ENCODE assay signal across 26 cellular contexts in genomic region chr4:148327683-148328082, GRCh38.
"Had no signal": no experiment of that assay in that cellular context is flagged by ENCODE, and none has a peak within 500 bp of the region (broad histone marks: within the 10 kb centered on the region; RNA-seq: fewer than 3 reads in every experiment).

No MANE protein-coding gene starts in this region.

- H3K27me3 ChIP-seq: heart right ventricle, ovary, testis, thyroid gland, transverse colon, upper lobe of left lung had no signal

- H3K27ac Mint-ChIP-seq: mesothelial cell of epicardium; natural killer cell treated with Interleukin-12 subunit alpha and Interleukin-12 subunit beta and Interleukin-15 and Interleukin-18, amount 100 ng/mL, for 72 hours; stimulated activated effector memory CD8-positive, alpha-beta T cell treated with anti-CD3 and anti-CD28 coated beads, Interleukin-12 subunit alpha, Interleukin-12 subunit beta, amount 100 ng/mL, for 72 hours; stimulated activated naive CD8-positive, alpha-beta T cell treated with anti-CD3 and anti-CD28 coated beads, Interleukin-15, Interleukin-2, amounts not matched to agents 100 ng/mL and 50 ng/mL, for 24 hours had no signal

- H3K27ac ChIP-seq: heart right ventricle, left ventricle myocardium inferior, ovary, prostate gland, skin epidermis, testis, thyroid gland, transverse colon, upper lobe of left lung had no signal

- ATAC-seq: left cardiac atrium; naive thymus-derived CD4-positive, alpha-beta T cell; natural killer cell treated with Interleukin-12 subunit alpha and Interleukin-12 subunit beta and Interleukin-15 and Interleukin-18, amount 100 ng/mL, for 72 hours; right cardiac atrium; sciatic nerve; stimulated activated effector memory CD8-positive, alpha-beta T cell treated with anti-CD3 and anti-CD28 coated beads, Interleukin-12 subunit alpha, Interleukin-12 subunit beta, amount 100 ng/mL, for 72 hours had no signal

- H3K9me3 ChIP-seq: heart right ventricle, left ventricle myocardium inferior, ovary, prostate gland, testis, thyroid gland, transverse colon, upper lobe of left lung had no signal

- H3K4me1 Mint-ChIP-seq: mesothelial cell of epicardium had no signal

- H3K36me3 ChIP-seq: heart right ventricle, left ventricle myocardium inferior, ovary, prostate gland, thyroid gland, transverse colon, upper lobe of left lung had no signal

- H3K4me1 ChIP-seq: prostate gland, testis, thyroid gland, upper lobe of left lung had no signal

- H3K4me3 ChIP-seq: heart right ventricle, left ventricle myocardium inferior, lung, ovary, prostate gland, skin epidermis, testis, thyroid gland, transverse colon, upper lobe of left lung had no signal

- H3K27me3 Mint-ChIP-seq: naive thymus-derived CD4-positive, alpha-beta T cell; stimulated activated naive CD8-positive, alpha-beta T cell treated with anti-CD3 and anti-CD28 coated beads, Interleukin-15, Interleukin-2, amounts not matched to agents 100 ng/mL and 50 ng/mL, for 24 hours had no signal

- H3K4me3 Mint-ChIP-seq: mesothelial cell of epicardium; natural killer cell treated with Interleukin-12 subunit alpha and Interleukin-12 subunit beta and Interleukin-15 and Interleukin-18, amount 100 ng/mL, for 72 hours; stimulated activated effector memory CD8-positive, alpha-beta T cell treated with anti-CD3 and anti-CD28 coated beads, Interleukin-12 subunit alpha, Interleukin-12 subunit beta, amount 100 ng/mL, for 72 hours; stimulated activated naive CD8-positive, alpha-beta T cell treated with anti-CD3 and anti-CD28 coated beads, Interleukin-15, Interleukin-2, amounts not matched to agents 100 ng/mL and 50 ng/mL, for 24 hours had no signal

- H3K36me3 Mint-ChIP-seq: mesothelial cell of epicardium; stimulated activated effector memory CD8-positive, alpha-beta T cell treated with anti-CD3 and anti-CD28 coated beads, Interleukin-12 subunit alpha, Interleukin-12 subunit beta, amount 100 ng/mL, for 72 hours had no signal

- DNase-seq: heart right ventricle; hippocampal formation; kidney glomerular epithelial cell; left cardiac atrium; left ventricle myocardium inferior; mesendoderm; naive thymus-derived CD4-positive, alpha-beta T cell; ovary; retina; right cardiac atrium; stimulated activated CD4-positive, alpha-beta T cell treated with anti-CD3 and anti-CD28 coated beads, Interleukin-12 subunit alpha, Interleukin-12 subunit beta, amount 100 ng/mL, for 4 hours; stimulated activated CD4-positive, alpha-beta T cell treated with anti-CD3 and anti-CD28 coated beads, Interleukin-15, amount 100 ng/mL, for 24 hours; stimulated activated CD4-positive, alpha-beta T cell treated with anti-CD3 and anti-CD28 coated beads, Interleukin-2, amount 100 ng/mL, for 24 hours; stimulated activated CD4-positive, alpha-beta T cell treated with anti-CD3 and anti-CD28 coated beads, Interleukin-4, amount 100 ng/mL, for 1 hour; testis; thyroid gland; transverse colon; upper lobe of left lung had no signal
